8 cellular contexts compared by ENCODE assay signal in the genomic region with DNA sequence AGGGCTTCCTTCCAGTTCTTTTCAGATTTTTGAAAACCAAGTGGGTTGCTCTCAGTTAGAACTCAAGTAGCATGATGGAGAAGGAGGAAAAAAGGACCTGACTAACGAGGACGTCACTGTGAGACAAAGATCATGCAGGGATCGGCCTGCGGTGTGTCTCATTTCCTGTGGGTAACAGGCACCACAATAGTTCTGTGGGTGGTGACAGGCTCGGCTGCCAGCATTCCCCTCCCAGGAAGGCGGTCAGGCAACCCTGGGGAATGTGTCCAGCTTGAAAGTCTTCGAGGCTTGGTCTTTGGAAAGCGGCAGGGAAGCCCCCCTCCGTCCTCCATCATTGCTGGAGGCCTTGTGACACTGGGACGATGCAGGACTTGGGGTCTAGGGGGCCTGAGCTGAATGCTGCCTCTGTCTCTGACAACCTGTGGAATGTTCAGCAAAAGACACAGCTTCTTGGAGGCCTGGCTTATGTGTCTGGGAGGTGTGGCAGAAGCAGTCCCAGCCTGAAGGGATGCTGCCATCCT.
A peak's percentile ranks its signal among the peaks of the same experiment; 100 is the strongest.
DNase-seq lines count a peak whose midpoint lies in the region; ATAC-seq and TF ChIP-seq lines count a peak whose summit lies in the region.

No MANE protein-coding gene starts in this region.

- H3K4me1 Mint-ChIP-seq in T-helper 2 cell treated with Interferon-gamma antibody and Interleukin-4, amounts not matched to agents 5 μg/mL and 100 μg/mL, for 36 hours (ENCODE audit: low read depth): peaks cover 29% of the 10 kb centered on the region

- H3K4me1 ChIP-seq in mesodermal cell (ENCODE audit: control insufficient read depth, insufficient read depth, low read length, poor library complexity, severe bottlenecking): peaks cover 14% of the 10 kb centered on the region

- H3K36me3 ChIP-seq in mesodermal cell (ENCODE audit: control insufficient read depth, insufficient read depth, low read length): no peaks in the 10 kb centered on the region

- in situ Hi-C loops in astrocyte of the cerebellum (cut with HindIII; ENCODE audit: low sequenced_read_pairs): loop anchor here (25.0 kb wide), 1 partner anchor 362 kb away; a partner anchor contains a TSS

- H3K9me3 ChIP-seq in mesodermal cell (ENCODE audit: control insufficient read depth, low read length): peaks cover 11% of the 10 kb centered on the region

- H3K27me3 Mint-ChIP-seq in T-helper 2 cell treated with Interferon-gamma antibody and Interleukin-4, amounts not matched to agents 5 μg/mL and 100 μg/mL, for 36 hours (ENCODE audit: low read depth): no peaks in the 10 kb centered on the region

- H3K4me3 ChIP-seq in astrocyte of the cerebellum (ENCODE audit: low read depth, low read length) (no peak overlapping the region), mesodermal cell (ENCODE audit: extremely low read depth, insufficient read depth, low read length, poor library complexity, severe bottlenecking) (no peak overlapping the region)

- peak overlapping the region; percentile 92 for H3K27ac Mint-ChIP-seq in T-helper 2 cell treated with Interferon-gamma antibody and Interleukin-4, amounts not matched to agents 5 μg/mL and 100 μg/mL, for 36 hours

- H3K4me3 Mint-ChIP-seq in T-helper 2 cell treated with Interferon-gamma antibody and Interleukin-4, amounts not matched to agents 5 μg/mL and 100 μg/mL, for 36 hours: peak overlapping the region; percentile 80

- peak; percentile 71 for DNase-seq in activated gamma-delta T cell treated with Interleukin-2 at 50 U/mL for 16 hours
- no peak for DNase-seq in activated gamma-delta T cell (lab: John Stamatoyannopoulos, UW)
- DNase-seq in T-helper 2 cell treated with Interferon-gamma antibody and Interleukin-4, amounts not matched to agents 5 μg/mL and 100 μg/mL, for 36 hours (ENCODE audit: low spot score): peak; percentile 85
- DNase-seq in astrocyte of the cerebellum (ENCODE audit: low read depth): peak; percentile 90
- DNase-seq in stimulated activated naive CD8-positive, alpha-beta T cell treated with anti-CD3 and anti-CD28 coated beads, Interleukin-15, Interleukin-2, amounts not matched to agents 100 U/mL and 50 U/mL, for 24 hours: peak; percentile 78
- no peak for DNase-seq in DMS 273 treated with DMSO at 0.1 percent for 48 hours (lab: John Stamatoyannopoulos, UW)

- peaks cover 16% of the 10 kb centered on the region for H3K9me3 Mint-ChIP-seq in T-helper 2 cell treated with Interferon-gamma antibody and Interleukin-4, amounts not matched to agents 5 μg/mL and 100 μg/mL, for 36 hours

- ATAC-seq in HG03439 (IDR thresholded peaks at IDR 0.05; ENCODE audit: unreplicated experiment): peak; percentile 68
- ATAC-seq in stimulated activated naive CD8-positive, alpha-beta T cell treated with anti-CD3 and anti-CD28 coated beads, Interleukin-15, Interleukin-2, amounts not matched to agents 100 U/mL and 50 U/mL, for 24 hours: peak; percentile 91

- 50 to 68% methylated on average over 9 to 10 of the region's 10 CpGs for WGBS in mesodermal cell (ENCODE audit: insufficient coverage in 2 of 2), 2 experiments

- peak overlapping the region; percentile 60 for H3K27ac ChIP-seq in mesodermal cell (ENCODE audit: low read depth, low read length, severe bottlenecking)

- H3K36me3 Mint-ChIP-seq in T-helper 2 cell treated with Interferon-gamma antibody and Interleukin-4, amounts not matched to agents 5 μg/mL and 100 μg/mL, for 36 hours (ENCODE audit: low read depth): peaks cover 5% of the 10 kb centered on the region

- TF ChIP-seq CTCF in astrocyte of the cerebellum (IDR thresholded peaks at IDR 0.05; ENCODE audit: low read depth, low read length, missing control alignments): no peak

Comparison
In these comparisons a context has a peak if more than half of its experiments do, and no peak if none do; other contexts are left out.
1. DNase-seq: peak in activated gamma-delta T cell treated with Interleukin-2 at 50 U/mL for 16 hours (single experiment), T-helper 2 cell treated with Interferon-gamma antibody and Interleukin-4, amounts not matched to agents 5 μg/mL and 100 μg/mL, for 36 hours (single experiment), astrocyte of the cerebellum (single experiment) and stimulated activated naive CD8-positive, alpha-beta T cell treated with anti-CD3 and anti-CD28 coated beads, Interleukin-15, Interleukin-2, amounts not matched to agents 100 U/mL and 50 U/mL, for 24 hours (single experiment); none in activated gamma-delta T cell (single experiment) and DMS 273 treated with DMSO at 0.1 percent for 48 hours (single experiment).